In the genomic region with DNA sequence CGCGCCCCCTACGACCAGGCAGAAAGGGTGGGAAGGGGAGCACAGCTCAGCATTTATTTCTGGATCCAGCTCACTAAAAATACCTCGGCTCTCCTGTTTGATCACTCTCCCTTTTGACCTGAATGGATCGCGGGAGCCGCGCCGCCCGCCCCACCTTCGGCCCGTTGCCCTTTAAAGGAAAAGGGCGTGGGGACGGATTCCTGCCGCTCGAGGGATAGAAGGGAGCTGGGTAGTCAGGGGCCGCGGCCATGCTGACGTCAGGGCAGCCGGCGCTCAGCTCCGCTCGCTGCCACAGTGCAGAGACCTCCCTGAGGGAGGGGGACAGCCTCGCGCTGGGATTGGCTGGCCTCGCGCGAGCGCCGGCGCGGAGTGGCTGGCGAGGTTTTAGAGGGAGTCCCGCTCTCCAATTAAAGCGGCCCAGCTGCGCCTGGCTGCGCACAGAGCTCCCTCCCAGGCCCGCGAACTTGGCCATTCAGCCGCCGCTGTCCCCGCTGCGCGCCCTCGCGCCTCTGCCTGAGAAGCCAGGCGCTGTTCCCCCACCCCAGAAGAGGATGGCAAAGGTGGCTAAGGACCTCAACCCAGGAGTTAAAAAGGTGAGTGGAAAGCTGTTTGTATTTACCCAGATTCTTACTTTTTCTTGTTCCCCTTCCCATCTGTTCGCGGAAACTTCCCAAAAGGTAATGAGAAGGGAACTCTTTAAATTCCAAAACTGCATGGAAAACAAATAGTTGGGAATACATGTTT, we compare ENCODE assay signal across 1 cellular context.
TF ChIP-seq lines count a peak whose summit lies in the region.

A gene with protein sequence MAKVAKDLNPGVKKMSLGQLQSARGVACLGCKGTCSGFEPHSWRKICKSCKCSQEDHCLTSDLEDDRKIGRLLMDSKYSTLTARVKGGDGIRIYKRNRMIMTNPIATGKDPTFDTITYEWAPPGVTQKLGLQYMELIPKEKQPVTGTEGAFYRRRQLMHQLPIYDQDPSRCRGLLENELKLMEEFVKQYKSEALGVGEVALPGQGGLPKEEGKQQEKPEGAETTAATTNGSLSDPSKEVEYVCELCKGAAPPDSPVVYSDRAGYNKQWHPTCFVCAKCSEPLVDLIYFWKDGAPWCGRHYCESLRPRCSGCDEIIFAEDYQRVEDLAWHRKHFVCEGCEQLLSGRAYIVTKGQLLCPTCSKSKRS (plus strand): TSS at position 436 of the 744 bp plus-strand sequence. CDS start 116 bp downstream, at position 552.

TF ChIP-seq in WTC11, 78 proteins besides CTCF, POLR2A, EP300 and RAD21 (continued from another document):
- TF ChIP-seq, protein P1, sequence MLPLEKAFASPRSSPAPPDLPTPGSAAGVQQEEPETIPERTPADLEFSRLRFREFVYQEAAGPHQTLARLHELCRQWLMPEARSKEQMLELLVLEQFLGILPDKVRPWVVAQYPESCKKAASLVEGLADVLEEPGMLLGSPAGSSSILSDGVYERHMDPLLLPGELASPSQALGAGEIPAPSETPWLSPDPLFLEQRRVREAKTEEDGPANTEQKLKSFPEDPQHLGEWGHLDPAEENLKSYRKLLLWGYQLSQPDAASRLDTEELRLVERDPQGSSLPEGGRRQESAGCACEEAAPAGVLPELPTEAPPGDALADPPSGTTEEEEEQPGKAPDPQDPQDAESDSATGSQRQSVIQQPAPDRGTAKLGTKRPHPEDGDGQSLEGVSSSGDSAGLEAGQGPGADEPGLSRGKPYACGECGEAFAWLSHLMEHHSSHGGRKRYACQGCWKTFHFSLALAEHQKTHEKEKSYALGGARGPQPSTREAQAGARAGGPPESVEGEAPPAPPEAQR (CRISPR knock-in tag; IDR thresholded peaks at IDR 0.05), result no peak
- no peak for TF ChIP-seq OVOL2 (CRISPR knock-in tag; IDR thresholded peaks at IDR 0.05; ENCODE audit: borderline replicate concordance)
- peak; percentile 89 for TF ChIP-seq NFYB (CRISPR knock-in tag; conservative IDR thresholded peaks at IDR 0.05; ENCODE audit: low read depth)
- peak; percentile 92 for TF ChIP-seq CBFB (CRISPR knock-in tag; IDR thresholded peaks at IDR 0.05; ENCODE audit: low read depth)
- TF ChIP-seq, protein P2, sequence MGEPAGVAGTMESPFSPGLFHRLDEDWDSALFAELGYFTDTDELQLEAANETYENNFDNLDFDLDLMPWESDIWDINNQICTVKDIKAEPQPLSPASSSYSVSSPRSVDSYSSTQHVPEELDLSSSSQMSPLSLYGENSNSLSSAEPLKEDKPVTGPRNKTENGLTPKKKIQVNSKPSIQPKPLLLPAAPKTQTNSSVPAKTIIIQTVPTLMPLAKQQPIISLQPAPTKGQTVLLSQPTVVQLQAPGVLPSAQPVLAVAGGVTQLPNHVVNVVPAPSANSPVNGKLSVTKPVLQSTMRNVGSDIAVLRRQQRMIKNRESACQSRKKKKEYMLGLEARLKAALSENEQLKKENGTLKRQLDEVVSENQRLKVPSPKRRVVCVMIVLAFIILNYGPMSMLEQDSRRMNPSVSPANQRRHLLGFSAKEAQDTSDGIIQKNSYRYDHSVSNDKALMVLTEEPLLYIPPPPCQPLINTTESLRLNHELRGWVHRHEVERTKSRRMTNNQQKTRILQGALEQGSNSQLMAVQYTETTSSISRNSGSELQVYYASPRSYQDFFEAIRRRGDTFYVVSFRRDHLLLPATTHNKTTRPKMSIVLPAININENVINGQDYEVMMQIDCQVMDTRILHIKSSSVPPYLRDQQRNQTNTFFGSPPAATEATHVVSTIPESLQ (CRISPR knock-in tag; IDR thresholded peaks at IDR 0.05), result no peak
- TF ChIP-seq, protein P3, sequence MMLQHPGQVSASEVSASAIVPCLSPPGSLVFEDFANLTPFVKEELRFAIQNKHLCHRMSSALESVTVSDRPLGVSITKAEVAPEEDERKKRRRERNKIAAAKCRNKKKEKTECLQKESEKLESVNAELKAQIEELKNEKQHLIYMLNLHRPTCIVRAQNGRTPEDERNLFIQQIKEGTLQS (CRISPR knock-in tag; conservative IDR thresholded peaks at IDR 0.05), result no peak; the same call in 1 of the 2 replicates
- peak; percentile 34; the same call in 1 of the 2 replicates for TF ChIP-seq ZNF423 (CRISPR knock-in tag; IDR thresholded peaks at IDR 0.05)
- no peak for TF ChIP-seq ZNF396 (CRISPR knock-in tag; IDR thresholded peaks at IDR 0.05; ENCODE audit: borderline replicate concordance)
- no peak for TF ChIP-seq RORB (CRISPR knock-in tag; IDR thresholded peaks at IDR 0.05)
- TF ChIP-seq TEAD4 (CRISPR knock-in tag; IDR thresholded peaks at IDR 0.05), result no peak; the same call in 1 of the 2 replicates
- TF ChIP-seq, protein P4, sequence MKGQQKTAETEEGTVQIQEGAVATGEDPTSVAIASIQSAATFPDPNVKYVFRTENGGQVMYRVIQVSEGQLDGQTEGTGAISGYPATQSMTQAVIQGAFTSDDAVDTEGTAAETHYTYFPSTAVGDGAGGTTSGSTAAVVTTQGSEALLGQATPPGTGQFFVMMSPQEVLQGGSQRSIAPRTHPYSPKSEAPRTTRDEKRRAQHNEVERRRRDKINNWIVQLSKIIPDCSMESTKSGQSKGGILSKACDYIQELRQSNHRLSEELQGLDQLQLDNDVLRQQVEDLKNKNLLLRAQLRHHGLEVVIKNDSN (CRISPR knock-in tag; IDR thresholded peaks at IDR 0.05), result peak; percentile 77
TF ChIP-seq in WTC11: peak in this region for 44.
